ENCODE assay signal across 8 cellular contexts in genomic region chr15:67253103-67253502, GRCh38. TPM values are rescaled to one million over a fixed set of nuclear protein-coding genes. Genes with fewer than 3 reads are reported as not detected.
DNase-seq lines count a peak whose midpoint lies in the region; ATAC-seq and TF ChIP-seq lines count a peak whose summit lies in the region.

No MANE protein-coding gene starts in this region.

- H3K36me3 Mint-ChIP-seq in CD8-positive, alpha-beta T cell = peaks cover 9% of the 10 kb centered on the region
- H3K36me3 Mint-ChIP-seq in effector memory CD8-positive, alpha-beta T cell (ENCODE audit: insufficient read depth) = peaks cover 14% of the 10 kb centered on the region

- no peak overlapping the region for H2AFZ ChIP-seq in osteoblast (ENCODE audit: low read length)

- H3K4me1 ChIP-seq in CD8-positive, alpha-beta T cell (ENCODE audit: insufficient read depth, low read length) = peaks cover 13% of the 10 kb centered on the region
- peaks cover 22% of the 10 kb centered on the region for H3K4me1 ChIP-seq in osteoblast (ENCODE audit: insufficient read depth, low read length)

- H3K36me3 ChIP-seq in CD8-positive, alpha-beta T cell (ENCODE audit: insufficient read depth, low read length) = no peaks in the 10 kb centered on the region
- H3K36me3 ChIP-seq in osteoblast (ENCODE audit: insufficient read depth, low read length) = no peaks in the 10 kb centered on the region

- H3K27ac Mint-ChIP-seq in CD8-positive, alpha-beta T cell = peak overlapping the region; percentile 27
- peak overlapping the region in 1 of 2 donors; percentile 98 for H3K27ac Mint-ChIP-seq in effector memory CD8-positive, alpha-beta T cell

- no peaks in the 10 kb centered on the region for H3K9me3 Mint-ChIP-seq in CD8-positive, alpha-beta T cell
- no peaks in the 10 kb centered on the region for H3K9me3 Mint-ChIP-seq in effector memory CD8-positive, alpha-beta T cell

- POLR2A ChIA-PET in CD8-positive, alpha-beta T cell (lab: Charles Lee) = no interaction called here

- H4K20me1 ChIP-seq in osteoblast (ENCODE audit: insufficient read depth, low read length) = peaks cover 6% of the 10 kb centered on the region

- DNase-seq in CD8-positive, alpha-beta T cell = no peak
- no peak for DNase-seq in NB4 (ENCODE audit: low read depth)
- no peak for DNase-seq in effector memory CD8-positive, alpha-beta T cell
- DNase-seq in osteoblast (ENCODE audit: insufficient read length, low spot score, missing footprints) = no peak
- DNase-seq in NCI-H146 (lab: John Stamatoyannopoulos, UW) = no peak
- DNase-seq in NCI-H1930 (lab: John Stamatoyannopoulos, UW) = no peak

- peaks cover 48% of the 10 kb centered on the region for H3K4me1 Mint-ChIP-seq in CD8-positive, alpha-beta T cell (ENCODE audit: low read depth)
- peaks cover 33 to 45% of the 10 kb centered on the region in 2 donors for H3K4me1 Mint-ChIP-seq in effector memory CD8-positive, alpha-beta T cell (ENCODE audit: low read depth in 2 of 2)

- no peak for TF ChIP-seq CTCF in CD8-positive, alpha-beta T cell (IDR thresholded peaks at IDR 0.05)
- no peak for TF ChIP-seq CTCF in NB4 (IDR thresholded peaks at IDR 0.05; ENCODE audit: low read depth, low read length)
- TF ChIP-seq CTCF in osteoblast (IDR thresholded peaks at IDR 0.05; ENCODE audit: extremely low read depth, low read depth, low read length) = no peak

- no peaks in the 10 kb centered on the region for H3K27me3 ChIP-seq in CD8-positive, alpha-beta T cell (ENCODE audit: insufficient read depth, low read length)
- no peaks in the 10 kb centered on the region for H3K27me3 ChIP-seq in osteoblast (ENCODE audit: insufficient read depth, low read length)

- peaks cover 62% of the 10 kb centered on the region for H3K79me2 ChIP-seq in osteoblast (ENCODE audit: insufficient read depth, low read length)

- H3K27me3 Mint-ChIP-seq in CD8-positive, alpha-beta T cell (ENCODE audit: low read depth) = no peaks in the 10 kb centered on the region
- H3K27me3 Mint-ChIP-seq in effector memory CD8-positive, alpha-beta T cell = no peaks in the 10 kb centered on the region

- intact Hi-C loops in CD8-positive, alpha-beta T cell (cut with DNase I, micrococcal nuclease) = loop anchor here (5.0 to 10.0 kb wide), 5 partner anchors 128 to 1024 kb away; partner anchors contain the start of genes SMAD6 (in 2 of the 2), FEM1B (in 1 of the 2) and MAP2K5 (in 1 of the 2)

- no peaks in the 10 kb centered on the region for H3K9me3 ChIP-seq in CD8-positive, alpha-beta T cell (ENCODE audit: low read length)
- H3K9me3 ChIP-seq in osteoblast (ENCODE audit: low read depth, low read length) = no peaks in the 10 kb centered on the region

- ATAC-seq in CD8-positive, alpha-beta T cell = no peak
- no peak for ATAC-seq in effector memory CD8-positive, alpha-beta T cell (replicated peaks)
- ATAC-seq in HG02885 (IDR thresholded peaks at IDR 0.05; ENCODE audit: poor library complexity, unreplicated experiment) = no peak
- no peak for ATAC-seq in GM19452 (IDR thresholded peaks at IDR 0.05; ENCODE audit: unreplicated experiment)

- peak overlapping the region; percentile 84 for H3K4me2 ChIP-seq in osteoblast (ENCODE audit: insufficient read depth, low read length)

- no peak overlapping the region for H3K27ac ChIP-seq in CD8-positive, alpha-beta T cell (ENCODE audit: low read depth, low read length)
- peak overlapping the region; percentile 100 for H3K27ac ChIP-seq in osteoblast (ENCODE audit: low read depth, low read length)

- CTCF ChIA-PET in CD8-positive, alpha-beta T cell (lab: Charles Lee) = no interaction called here

- H3K4me3 Mint-ChIP-seq in CD8-positive, alpha-beta T cell = peak overlapping the region; percentile 98
- peak overlapping the region; percentile 98 for H3K4me3 Mint-ChIP-seq in effector memory CD8-positive, alpha-beta T cell

- TF ChIP-seq POLR2A in NB4 (IDR thresholded peaks at IDR 0.05; ENCODE audit: extremely low read depth, insufficient read length) = no peak

- no peak overlapping the region for H3K4me3 ChIP-seq in CD8-positive, alpha-beta T cell (ENCODE audit: low read depth, low read length)
- H3K4me3 ChIP-seq in NB4 (ENCODE audit: low read depth, low read length) (peak overlapping the region; percentile 84), osteoblast (ENCODE audit: insufficient read depth, low read length) (peak overlapping the region; percentile 98)

RNA-seq across cellular contexts. Expression of gene AAGAB, which starts 1.4 kb away (rescaled TPM):
- 10 to 100 TPM; 17.0 to 18.0 TPM for total RNA-seq in CD8-positive, alpha-beta T cell
- total RNA-seq in osteoblast = 41.8 and 51.0 TPM in 2 replicates

RNA-seq across cellular contexts. Expression of gene IQCH, which starts 1.5 kb away (rescaled TPM):
- under 1 TPM; 0.39 to 0.60 TPM for total RNA-seq in CD8-positive, alpha-beta T cell
- total RNA-seq in osteoblast = 4.7 and 5.8 TPM in 2 replicates
